ENCODE assay signal across 11 cellular contexts in genomic region chr7:2411815-2412586, GRCh38. TPM values are rescaled to one million over a fixed set of nuclear protein-coding genes. Genes with fewer than 3 reads are reported as not detected.
A peak's percentile ranks its signal among the peaks of the same experiment; 100 is the strongest.
DNase-seq lines count a peak whose midpoint lies in the region; ATAC-seq and TF ChIP-seq lines count a peak whose summit lies in the region.
"Had no signal": no experiment of that assay in that cellular context is flagged by ENCODE, and none has a peak within 500 bp of the region (broad histone marks: within the 10 kb centered on the region; RNA-seq: fewer than 3 reads in every experiment).

No MANE protein-coding gene starts in this region.

- H3K79me2 ChIP-seq in GM23338 (replicated peaks; ENCODE audit: insufficient read depth): peaks cover 72% of the 10 kb centered on the region

- H3K27ac Mint-ChIP-seq in GM23338: no peak overlapping the region

- H3K27me3 ChIP-seq in GM23338 (ENCODE audit: insufficient read depth) (no peaks in the 10 kb centered on the region), adrenal gland (no peaks in the 10 kb centered on the region), spleen (replicated peaks in 1 of 7) (no peaks in the 10 kb centered on the region)

- H4K20me1 ChIP-seq in GM23338 (replicated peaks; ENCODE audit: insufficient read depth): peaks cover 4% of the 10 kb centered on the region; the same call in 1 of the 2 replicates

- 37 to 41% (median 39%) methylated on average over 12 of the region's 12 CpGs for WGBS in adrenal gland, 4 donors
- WGBS in spleen, 5 donors: 45 to 57% (median 49%) methylated on average over 12 of the region's 12 CpGs

- peaks cover 34% of the 10 kb centered on the region for H3K4me1 Mint-ChIP-seq in GM23338

- H3F3A ChIP-seq in GM23338 (replicated peaks; ENCODE audit: low read depth): 0 out of 2 replicates have a peak, but pooled peaks cover 8% of the 10 kb centered on the region

- ATAC-seq in GM23338 (peak; percentile 26; the same call in 1 of the 3 replicates), left lobe of liver (peak; percentile 31), GM18861 (IDR thresholded peaks at IDR 0.05; ENCODE audit: unreplicated experiment) (no peak)

- no peak overlapping the region for H2AFZ ChIP-seq in GM23338

- no peaks in the 10 kb centered on the region for H3K36me3 Mint-ChIP-seq in GM23338 (ENCODE audit: low read depth)

- H3K4me1 ChIP-seq in GM23338 (ENCODE audit: insufficient read depth) (peaks cover 11% of the 10 kb centered on the region), adrenal gland (replicated peaks in 1 of 2) (peaks cover 44 to 67% of the 10 kb centered on the region in 2 donors), spleen (peaks cover 40 to 89% (median 75%) of the 10 kb centered on the region in 6 donors)

- H3K4me3 Mint-ChIP-seq in GM23338: no peak overlapping the region

- H3K27ac ChIP-seq in GM23338 (ENCODE audit: low read depth): peak overlapping the region; percentile 52; the same call in 1 of the 2 replicates
- peak overlapping the region in 3 of 5 donors; percentile 42 to 62 (median 46) for H3K27ac ChIP-seq in adrenal gland
- peak overlapping the region in 6 of 8 donors; percentile 16 to 93 (median 56) for H3K27ac ChIP-seq in spleen

- no peak for DNase-seq in GM23338 (ENCODE audit: low spot score)
- no peak for DNase-seq in adrenal gland
- DNase-seq in left lobe of liver (ENCODE audit: low spot score): no peak
- DNase-seq in spleen: no peak
- no peak for DNase-seq in iPS-NIHi7 (ENCODE audit: extremely low spot score)
- DNase-seq in inferior parietal cortex (ENCODE audit: extremely low spot score): no peak
- no peak for DNase-seq in activated CD4-positive, CD25-positive, alpha-beta regulatory T cell treated with anti-CD3 and anti-CD28 coated beads, Interleukin-2, amount 50 U/mL, for 72 hours
- DNase-seq: aorta, NCI-H446 treated with DMSO at 0.1 percent for 48 hours, RPMI8226 had no signal

- no peak overlapping the region for H3K4me3 ChIP-seq in GM23338
- H3K4me3 ChIP-seq in adrenal gland: no peak overlapping the region
- H3K4me3 ChIP-seq in spleen: no peak overlapping the region

- TF ChIP-seq POLR2A in adrenal gland (IDR thresholded peaks at IDR 0.05): no peak
- TF ChIP-seq POLR2A in spleen (IDR thresholded peaks at IDR 0.05): no peak

- H3K27me3 Mint-ChIP-seq in GM23338 (ENCODE audit: insufficient read depth, low read depth, poor library complexity): peaks cover 9% of the 10 kb centered on the region

- H3K9me2 ChIP-seq in GM23338 (ENCODE audit: insufficient read depth): no peaks in the 10 kb centered on the region

- H3K36me3 ChIP-seq in GM23338 (ENCODE audit: insufficient read depth) (no peaks in the 10 kb centered on the region), adrenal gland (replicated peaks in 1 of 2) (no peaks in the 10 kb centered on the region), spleen (no peaks in the 10 kb centered on the region)

- no peak for TF ChIP-seq CTCF in GM23338 (conservative IDR thresholded peaks at IDR 0.05; ENCODE audit: low read depth in 2 of 2)
- TF ChIP-seq CTCF in adrenal gland (IDR thresholded peaks at IDR 0.05): no peak
- TF ChIP-seq CTCF in spleen (IDR thresholded peaks at IDR 0.05 in 8 of 11, conservative IDR thresholded peaks at IDR 0.05 in 3 of 11): no peak

- intact Hi-C loops in adrenal gland (cut with DNase I): no loop called here
- intact Hi-C loops in spleen (cut with DNase I; ENCODE audit: low total_unique reads): no loop called here

- no peaks in the 10 kb centered on the region for H3K9me3 Mint-ChIP-seq in GM23338

- no peak overlapping the region for H3K4me2 ChIP-seq in GM23338

- H3K9me3 ChIP-seq in adrenal gland (replicated peaks in 1 of 3) (no peaks in the 10 kb centered on the region), spleen (no peaks in the 10 kb centered on the region)

TF ChIP-seq in GM23338, 12 proteins besides CTCF, POLR2A, EP300 and RAD21:
- TF ChIP-seq POLR2AphosphoS5 (IDR thresholded peaks at IDR 0.05; ENCODE audit: low read depth) (no peak), STAT1 (IDR thresholded peaks at IDR 0.05; ENCODE audit: unreplicated experiment) (no peak), ZNF331 (CRISPR knock-in tag; IDR thresholded peaks at IDR 0.05; ENCODE audit: low read depth) (no peak)

RNA-seq across cellular contexts. Expression of gene CHST12, which starts 8.6 kb away (rescaled TPM):
- total RNA-seq in GM23338 (2014; rRNA removed; shearing (Covaris generic)): 10.1 and 12.0 TPM in 2 replicates
- polyA plus RNA-seq in GM23338 (2016; fragmentation: Nextera tagmentation; extraction: Ambion mirVana) (13.9 and 14.6 TPM in 2 replicates), adrenal gland (10 to 100 TPM in 2 of 3 donors, 1 to 10 TPM in 1; 2.5 to 22.3 (median 17.5) TPM), spleen (10 to 100 TPM in 2 of 3 donors, 1 to 10 TPM in 1; 7.7 to 14.4 (median 11.7) TPM)
- total RNA-seq in adrenal gland (10 to 100 TPM; 10.1 to 31.2 (median 21.4) TPM), left lobe of liver (8.2 TPM), spleen (10 to 100 TPM; 28.2 to 51.4 (median 33.2) TPM)

RNA-seq across cellular contexts. Expression of gene EIF3B, which starts 57.4 kb away (rescaled TPM):
- total RNA-seq in GM23338 (2014; rRNA removed; shearing (Covaris generic)): 323 and 355 TPM in 2 replicates
- polyA plus RNA-seq in GM23338 (2016; fragmentation: Nextera tagmentation; extraction: Ambion mirVana) (106 and 113 TPM in 2 replicates), adrenal gland (100 to 1,000 TPM; 107 to 183 (median 107) TPM), spleen (100 to 1,000 TPM in 1 of 3 donors, 10 to 100 TPM in 2; 78.1 to 117 (median 96.9) TPM)
- total RNA-seq in adrenal gland (100 to 1,000 TPM in 6 of 8 donors, 10 to 100 TPM in 2; 81.4 to 149 (median 110) TPM), left lobe of liver (62.6 TPM), spleen (100 to 1,000 TPM in 6 of 7 donors, 10 to 100 TPM in 1; 79.6 to 150 (median 116) TPM)
